2 cellular contexts compared by ENCODE assay signal in the genomic region with DNA sequence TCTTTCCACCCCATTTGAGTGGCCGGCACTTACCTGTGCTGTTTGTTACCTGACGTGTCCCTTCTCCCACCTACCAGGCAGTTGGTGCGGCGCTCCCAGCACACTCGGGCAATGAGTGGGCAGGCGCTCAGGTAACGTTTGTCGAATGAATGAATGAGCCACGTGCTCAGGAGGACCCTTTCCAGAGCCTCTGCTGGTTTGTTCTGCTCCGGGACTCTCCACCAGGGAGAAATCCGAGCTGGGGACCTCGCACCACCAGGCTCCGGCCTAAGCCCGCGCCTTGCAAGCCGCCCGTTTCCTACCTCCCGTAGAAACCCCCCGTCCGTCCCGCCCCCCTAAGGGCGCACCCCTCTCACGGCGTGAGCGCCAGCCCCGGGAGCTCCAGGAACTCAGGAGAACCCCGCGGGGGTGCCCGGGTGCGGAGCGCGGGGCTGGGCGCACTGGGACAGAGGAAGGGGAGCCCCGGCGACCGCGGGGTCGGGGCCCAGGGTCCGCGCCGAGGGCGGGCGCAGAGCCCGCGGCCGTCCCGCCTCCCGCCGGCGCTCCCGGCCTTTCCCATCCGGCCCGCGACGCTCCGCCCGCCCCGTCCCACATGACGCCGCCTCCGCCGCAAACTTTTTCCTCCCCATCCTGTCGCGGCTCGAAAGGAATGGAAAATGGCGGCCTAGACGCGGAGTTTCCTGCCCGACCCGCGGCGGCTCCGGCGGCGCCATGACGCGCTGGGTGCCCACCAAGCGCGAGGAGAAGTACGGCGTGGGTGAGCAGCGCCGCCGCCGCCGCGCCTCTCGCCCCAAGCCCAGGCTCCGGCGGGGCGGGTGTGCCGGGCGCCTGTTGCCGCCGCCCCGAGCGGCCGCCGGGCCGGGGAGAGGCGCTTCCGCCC.
TF ChIP-seq lines count a peak whose summit lies in the region.

DOCK1 (plus strand) TSS at position 622 of the 880 bp plus-strand sequence; CDS start at position 712, 90 bp downstream.

TF ChIP-seq in H1, 55 proteins besides CTCF, POLR2A, EP300 and RAD21 (continued from another document and continues in another):
- no peak for TF ChIP-seq CHD7 (IDR thresholded peaks at IDR 0.05; ENCODE audit: insufficient replicate concordance, low read length)
- TF ChIP-seq KDM4A (IDR thresholded peaks at IDR 0.05; ENCODE audit: low read depth, low read length, severe bottlenecking), result peak; percentile 79
- no peak for TF ChIP-seq HDAC2 (IDR thresholded peaks at IDR 0.05; ENCODE audit: borderline replicate concordance in 1 of 2, low read depth in 2 of 2, low read length in 2 of 2)
- TF ChIP-seq ASH2L (IDR thresholded peaks at IDR 0.05; ENCODE audit: low read length), result peak; percentile 26
- no peak for TF ChIP-seq SP2 (IDR thresholded peaks at IDR 0.05; ENCODE audit: low read length)
- no peak for TF ChIP-seq GTF2F1 (IDR thresholded peaks at IDR 0.05; ENCODE audit: borderline replicate concordance, low read depth, low read length)
- no peak for TF ChIP-seq JUND (IDR thresholded peaks at IDR 0.05; ENCODE audit: low read length)
- TF ChIP-seq SIX5 (IDR thresholded peaks at IDR 0.05; ENCODE audit: low read depth, low read length), result no peak
- no peak for TF ChIP-seq TEAD4 (IDR thresholded peaks at IDR 0.05; ENCODE audit: low read depth, low read length)
- TF ChIP-seq SAP30 (IDR thresholded peaks at IDR 0.05; ENCODE audit: insufficient read depth, insufficient replicate concordance, low read length), result no peak
- no peak for TF ChIP-seq CEBPB (IDR thresholded peaks at IDR 0.05; ENCODE audit: low read depth, low read length)
- TF ChIP-seq BRCA1 (IDR thresholded peaks at IDR 0.05; ENCODE audit: low read depth, low read length), result no peak
- TF ChIP-seq ATF3 (IDR thresholded peaks at IDR 0.05; ENCODE audit: insufficient read depth, low read depth, low read length), result no peak
- TF ChIP-seq PHF8 (conservative IDR thresholded peaks at IDR 0.05; ENCODE audit: low read depth, low read length), result peak; percentile 71
- no peak for TF ChIP-seq KDM5A (IDR thresholded peaks at IDR 0.05; ENCODE audit: low read length)
- no peak for TF ChIP-seq SRF (IDR thresholded peaks at IDR 0.05; ENCODE audit: low read depth, low read length)

TF ChIP-seq in HepG2, 621 proteins besides CTCF, POLR2A, EP300 and RAD21 (continued from another document and continues in another):
- 0 out of 2 replicates have a peak, but pooled peaks have one; percentile 8 for TF ChIP-seq THRA (CRISPR knock-in tag; IDR thresholded peaks at IDR 0.05; ENCODE audit: borderline replicate concordance)
- no peak for TF ChIP-seq NONO (IDR thresholded peaks at IDR 0.05)
- 0 out of 2 replicates have a peak, but pooled peaks have one; percentile 45 for TF ChIP-seq NONO (CRISPR knock-in tag; conservative IDR thresholded peaks at IDR 0.05)
- peak; percentile 6; the same call in 1 of the 2 replicates for TF ChIP-seq FOSL2 (CRISPR knock-in tag; IDR thresholded peaks at IDR 0.05)
- 0 out of 2 replicates have a peak, but pooled peaks have one; percentile 28 for TF ChIP-seq ZNF430 (CRISPR knock-in tag; IDR thresholded peaks at IDR 0.05)
- TF ChIP-seq RBAK (CRISPR knock-in tag; IDR thresholded peaks at IDR 0.05), result no peak
- peak; percentile 17 for TF ChIP-seq SRSF1 (optimal IDR thresholded peaks at IDR 0.05; ENCODE audit: low read depth, low read length)
- TF ChIP-seq, protein P1, sequence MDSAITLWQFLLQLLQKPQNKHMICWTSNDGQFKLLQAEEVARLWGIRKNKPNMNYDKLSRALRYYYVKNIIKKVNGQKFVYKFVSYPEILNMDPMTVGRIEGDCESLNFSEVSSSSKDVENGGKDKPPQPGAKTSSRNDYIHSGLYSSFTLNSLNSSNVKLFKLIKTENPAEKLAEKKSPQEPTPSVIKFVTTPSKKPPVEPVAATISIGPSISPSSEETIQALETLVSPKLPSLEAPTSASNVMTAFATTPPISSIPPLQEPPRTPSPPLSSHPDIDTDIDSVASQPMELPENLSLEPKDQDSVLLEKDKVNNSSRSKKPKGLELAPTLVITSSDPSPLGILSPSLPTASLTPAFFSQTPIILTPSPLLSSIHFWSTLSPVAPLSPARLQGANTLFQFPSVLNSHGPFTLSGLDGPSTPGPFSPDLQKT (CRISPR knock-in tag; IDR thresholded peaks at IDR 0.05; ENCODE audit: borderline replicate concordance), result no peak
- TF ChIP-seq HNRNPLL (IDR thresholded peaks at IDR 0.05; ENCODE audit: low read depth, low read length, poor library complexity, severe bottlenecking), result peak; percentile 32
- TF ChIP-seq NFKB2 (CRISPR knock-in tag; IDR thresholded peaks at IDR 0.05; ENCODE audit: borderline replicate concordance), result no peak
- TF ChIP-seq EED (CRISPR knock-in tag; IDR thresholded peaks at IDR 0.05), result peak; percentile 48; the same call in 1 of the 2 replicates
- TF ChIP-seq, protein P2, sequence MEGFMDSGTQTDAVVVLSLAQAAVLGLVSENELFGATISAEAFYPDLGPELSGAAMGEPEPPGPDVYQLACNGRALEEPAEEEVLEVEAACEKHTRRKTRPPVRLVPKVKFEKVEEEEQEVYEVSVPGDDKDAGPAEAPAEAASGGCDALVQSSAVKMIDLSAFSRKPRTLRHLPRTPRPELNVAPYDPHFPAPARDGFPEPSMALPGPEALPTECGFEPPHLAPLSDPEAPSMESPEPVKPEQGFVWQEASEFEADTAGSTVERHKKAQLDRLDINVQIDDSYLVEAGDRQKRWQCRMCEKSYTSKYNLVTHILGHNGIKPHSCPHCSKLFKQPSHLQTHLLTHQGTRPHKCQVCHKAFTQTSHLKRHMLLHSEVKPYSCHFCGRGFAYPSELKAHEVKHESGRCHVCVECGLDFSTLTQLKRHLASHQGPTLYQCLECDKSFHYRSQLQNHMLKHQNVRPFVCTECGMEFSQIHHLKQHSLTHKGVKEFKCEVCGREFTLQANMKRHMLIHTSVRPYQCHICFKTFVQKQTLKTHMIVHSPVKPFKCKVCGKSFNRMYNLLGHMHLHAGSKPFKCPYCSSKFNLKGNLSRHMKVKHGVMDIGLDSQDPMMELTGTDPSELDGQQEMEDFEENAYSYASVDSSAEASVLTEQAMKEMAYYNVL (CRISPR knock-in tag; IDR thresholded peaks at IDR 0.05; ENCODE audit: borderline replicate concordance), result peak; percentile 23; the same call in 1 of the 2 replicates
- TF ChIP-seq ZBTB20 (CRISPR knock-in tag; IDR thresholded peaks at IDR 0.05; ENCODE audit: borderline replicate concordance, low read depth), result no peak
- 0 out of 2 replicates have a peak, but pooled peaks have one; percentile 18 for TF ChIP-seq NRL (CRISPR knock-in tag; IDR thresholded peaks at IDR 0.05; ENCODE audit: borderline replicate concordance)
- TF ChIP-seq ZNF460 (CRISPR knock-in tag; IDR thresholded peaks at IDR 0.05; ENCODE audit: borderline replicate concordance), result no peak
- TF ChIP-seq REL (CRISPR knock-in tag; conservative IDR thresholded peaks at IDR 0.05), result 0 out of 2 replicates have a peak, but pooled peaks have one; percentile 52
- peak; percentile 52; the same call in 1 of the 2 replicates for TF ChIP-seq POLR2G (IDR thresholded peaks at IDR 0.05; ENCODE audit: low read depth, low read length)
- TF ChIP-seq HIVEP1 (CRISPR knock-in tag; IDR thresholded peaks at IDR 0.05), result peak; percentile 39; the same call in 1 of the 2 replicates
- no peak for TF ChIP-seq MLXIP (CRISPR knock-in tag; IDR thresholded peaks at IDR 0.05; ENCODE audit: borderline replicate concordance)
- no peak for TF ChIP-seq ZNF720 (CRISPR knock-in tag; IDR thresholded peaks at IDR 0.05)
- 0 out of 2 replicates have a peak, but pooled peaks have one; percentile 12 for TF ChIP-seq ZNF691 (CRISPR knock-in tag; IDR thresholded peaks at IDR 0.05; ENCODE audit: borderline replicate concordance, low read depth)
- peak; percentile 59; the same call in 1 of the 2 replicates for TF ChIP-seq HES4 (CRISPR knock-in tag; IDR thresholded peaks at IDR 0.05; ENCODE audit: borderline replicate concordance)
- peak; percentile 58; the same call in 1 of the 2 replicates for TF ChIP-seq ZNF747 (CRISPR knock-in tag; IDR thresholded peaks at IDR 0.05; ENCODE audit: borderline replicate concordance)
- TF ChIP-seq CENPT (CRISPR knock-in tag; IDR thresholded peaks at IDR 0.05; ENCODE audit: low read depth), result 0 out of 2 replicates have a peak, but pooled peaks have one; percentile 19
- TF ChIP-seq, protein P3, sequence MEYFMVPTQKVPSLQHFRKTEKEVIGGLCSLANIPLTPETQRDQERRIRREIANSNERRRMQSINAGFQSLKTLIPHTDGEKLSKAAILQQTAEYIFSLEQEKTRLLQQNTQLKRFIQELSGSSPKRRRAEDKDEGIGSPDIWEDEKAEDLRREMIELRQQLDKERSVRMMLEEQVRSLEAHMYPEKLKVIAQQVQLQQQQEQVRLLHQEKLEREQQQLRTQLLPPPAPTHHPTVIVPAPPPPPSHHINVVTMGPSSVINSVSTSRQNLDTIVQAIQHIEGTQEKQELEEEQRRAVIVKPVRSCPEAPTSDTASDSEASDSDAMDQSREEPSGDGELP (IDR thresholded peaks at IDR 0.05; ENCODE audit: borderline replicate concordance, low read depth), result no peak
- 0 out of 2 replicates have a peak, but pooled peaks have one; percentile 28 for TF ChIP-seq ERF (CRISPR knock-in tag; IDR thresholded peaks at IDR 0.05)
- TF ChIP-seq ZFYVE20 (CRISPR knock-in tag; IDR thresholded peaks at IDR 0.05; ENCODE audit: borderline replicate concordance, low read depth), result no peak
- TF ChIP-seq, protein P4, sequence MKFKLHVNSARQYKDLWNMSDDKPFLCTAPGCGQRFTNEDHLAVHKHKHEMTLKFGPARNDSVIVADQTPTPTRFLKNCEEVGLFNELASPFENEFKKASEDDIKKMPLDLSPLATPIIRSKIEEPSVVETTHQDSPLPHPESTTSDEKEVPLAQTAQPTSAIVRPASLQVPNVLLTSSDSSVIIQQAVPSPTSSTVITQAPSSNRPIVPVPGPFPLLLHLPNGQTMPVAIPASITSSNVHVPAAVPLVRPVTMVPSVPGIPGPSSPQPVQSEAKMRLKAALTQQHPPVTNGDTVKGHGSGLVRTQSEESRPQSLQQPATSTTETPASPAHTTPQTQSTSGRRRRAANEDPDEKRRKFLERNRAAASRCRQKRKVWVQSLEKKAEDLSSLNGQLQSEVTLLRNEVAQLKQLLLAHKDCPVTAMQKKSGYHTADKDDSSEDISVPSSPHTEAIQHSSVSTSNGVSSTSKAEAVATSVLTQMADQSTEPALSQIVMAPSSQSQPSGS (CRISPR knock-in tag; IDR thresholded peaks at IDR 0.05), result 0 out of 2 replicates have a peak, but pooled peaks have one; percentile 14
- peak; percentile 27; the same call in 1 of the 2 replicates for TF ChIP-seq KMT2B (CRISPR knock-in tag; IDR thresholded peaks at IDR 0.05)
- TF ChIP-seq HNF1B (CRISPR knock-in tag; IDR thresholded peaks at IDR 0.05), result 0 out of 2 replicates have a peak, but pooled peaks have one; percentile 30
- TF ChIP-seq SALL2 (CRISPR knock-in tag; IDR thresholded peaks at IDR 0.05), result 0 out of 2 replicates have a peak, but pooled peaks have one; percentile 23
- TF ChIP-seq ARNT2 (CRISPR knock-in tag; IDR thresholded peaks at IDR 0.05; ENCODE audit: low read depth), result 0 out of 2 replicates have a peak, but pooled peaks have one; percentile 22
- TF ChIP-seq HBP1 (CRISPR knock-in tag; IDR thresholded peaks at IDR 0.05; ENCODE audit: low read depth), result peak; percentile 87; the same call in 1 of the 2 replicates
- TF ChIP-seq ZNF879 (CRISPR knock-in tag; IDR thresholded peaks at IDR 0.05), result no peak
